In the genomic region with DNA sequence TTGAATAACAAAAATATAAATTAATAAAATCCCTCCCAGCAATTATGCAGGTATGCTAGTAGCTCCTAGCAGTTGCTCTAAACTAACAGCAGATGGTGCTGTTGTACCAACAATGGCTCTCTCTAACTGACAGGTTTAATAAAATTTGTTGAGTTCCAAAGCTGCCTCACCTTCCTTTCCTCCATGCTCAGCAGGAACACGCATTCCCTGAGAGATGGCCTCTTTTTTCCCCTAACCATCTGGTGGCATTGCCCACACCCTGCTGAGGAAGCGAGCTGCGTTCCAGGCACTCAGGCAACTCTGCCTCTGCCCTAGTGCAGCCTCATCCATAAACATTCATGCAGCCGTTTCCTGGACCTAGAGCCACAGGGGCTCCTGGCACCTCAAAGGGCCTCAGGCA, we compare ENCODE assay signal across 8 cellular contexts.
DNase-seq lines count a peak whose midpoint lies in the region; ATAC-seq and TF ChIP-seq lines count a peak whose summit lies in the region.

No MANE protein-coding gene starts in this region.

- no peak overlapping the region for H3K9ac ChIP-seq in SU-DHL-6 (ENCODE audit: low read length)

- H3K4me3 ChIP-seq in SU-DHL-6 (ENCODE audit: insufficient read depth, low read length, poor library complexity, severe bottlenecking) (no peak overlapping the region), epithelial cell of esophagus (ENCODE audit: low read length) (no peak overlapping the region), mucosa of descending colon (no peak overlapping the region)

- H4K20me1 ChIP-seq in SU-DHL-6 (ENCODE audit: low read depth, low read length), result no peaks in the 10 kb centered on the region

- H3K4me2 ChIP-seq in SU-DHL-6 (ENCODE audit: low read depth, low read length, poor library complexity, severe bottlenecking), result no peak overlapping the region

- no peaks in the 10 kb centered on the region for H3K4me1 ChIP-seq in mucosa of descending colon (ENCODE audit: low read depth)

- ATAC-seq in GM21423 (IDR thresholded peaks at IDR 0.05; ENCODE audit: unreplicated experiment), result peak; percentile 79
- ATAC-seq in mucosa of descending colon, result peak; percentile 84
- ATAC-seq in HG03521 (IDR thresholded peaks at IDR 0.05; ENCODE audit: unreplicated experiment), result no peak
- ATAC-seq in GM19324 (IDR thresholded peaks at IDR 0.05; ENCODE audit: low FRiP score, unreplicated experiment), result no peak

- no peaks in the 10 kb centered on the region for H3K36me3 ChIP-seq in SU-DHL-6 (ENCODE audit: low read length)
- no peaks in the 10 kb centered on the region for H3K36me3 ChIP-seq in mucosa of descending colon (ENCODE audit: low read depth)

- no peak overlapping the region for H2AFZ ChIP-seq in SU-DHL-6 (ENCODE audit: low read depth, low read length, severe bottlenecking)

- no peaks in the 10 kb centered on the region for H3K79me2 ChIP-seq in SU-DHL-6 (ENCODE audit: insufficient read depth, low read length)

- H3F3A ChIP-seq in SU-DHL-6 (ENCODE audit: insufficient read depth), result no peaks in the 10 kb centered on the region

- intact Hi-C loops in mucosa of descending colon (cut with DNase I, micrococcal nuclease), result loop anchor here (5.0 to 10.0 kb wide), 2 partner anchors 105 to 113 kb away; a partner anchor contains a TSS

- no peak overlapping the region for H3K27ac ChIP-seq in SU-DHL-6 (ENCODE audit: low read depth, low read length)

- H3K9me3 ChIP-seq in SU-DHL-6 (ENCODE audit: insufficient read depth, low read length), result no peaks in the 10 kb centered on the region
- H3K9me3 ChIP-seq in mucosa of descending colon, result no peaks in the 10 kb centered on the region

- no peaks in the 10 kb centered on the region for H3K9me2 ChIP-seq in SU-DHL-6 (replicated peaks; ENCODE audit: insufficient read depth, low read length)

- TF ChIP-seq CTCF in SU-DHL-6 (IDR thresholded peaks at IDR 0.05; ENCODE audit: insufficient read depth, low read length, poor library complexity, severe bottlenecking) (peak; percentile 75), epithelial cell of esophagus (IDR thresholded peaks at IDR 0.05; ENCODE audit: insufficient read depth, low read depth, low read length, missing control alignments) (peak; percentile 89), mucosa of descending colon (IDR thresholded peaks at IDR 0.05) (peak; percentile 70)

- DNase-seq in DMS79 treated with DMSO at 0.1 percent for 48 hours (lab: John Stamatoyannopoulos, UW) (peak; percentile 19), NAMALWA (ENCODE audit: low spot score) (peak; percentile 72), epithelial cell of esophagus (ENCODE audit: low read depth) (peak; percentile 68), mucosa of descending colon (peak in 1 of 3 donors; percentile 40)

- no peaks in the 10 kb centered on the region for H3K27me3 ChIP-seq in SU-DHL-6 (ENCODE audit: low read length)

Comparison
In these comparisons a context has a peak if more than half of its experiments do, and no peak if none do; other contexts are left out.
1. ATAC-seq: peak in GM21423 (single experiment) and mucosa of descending colon (single experiment); none in HG03521 (single experiment) and GM19324 (single experiment).
2. Peak in every context shown above with its lines, with median percentiles within 50 percentile points of each other: CTCF ChIP-seq.